ENCODE assay signal across 9 cellular contexts in the genomic region with DNA sequence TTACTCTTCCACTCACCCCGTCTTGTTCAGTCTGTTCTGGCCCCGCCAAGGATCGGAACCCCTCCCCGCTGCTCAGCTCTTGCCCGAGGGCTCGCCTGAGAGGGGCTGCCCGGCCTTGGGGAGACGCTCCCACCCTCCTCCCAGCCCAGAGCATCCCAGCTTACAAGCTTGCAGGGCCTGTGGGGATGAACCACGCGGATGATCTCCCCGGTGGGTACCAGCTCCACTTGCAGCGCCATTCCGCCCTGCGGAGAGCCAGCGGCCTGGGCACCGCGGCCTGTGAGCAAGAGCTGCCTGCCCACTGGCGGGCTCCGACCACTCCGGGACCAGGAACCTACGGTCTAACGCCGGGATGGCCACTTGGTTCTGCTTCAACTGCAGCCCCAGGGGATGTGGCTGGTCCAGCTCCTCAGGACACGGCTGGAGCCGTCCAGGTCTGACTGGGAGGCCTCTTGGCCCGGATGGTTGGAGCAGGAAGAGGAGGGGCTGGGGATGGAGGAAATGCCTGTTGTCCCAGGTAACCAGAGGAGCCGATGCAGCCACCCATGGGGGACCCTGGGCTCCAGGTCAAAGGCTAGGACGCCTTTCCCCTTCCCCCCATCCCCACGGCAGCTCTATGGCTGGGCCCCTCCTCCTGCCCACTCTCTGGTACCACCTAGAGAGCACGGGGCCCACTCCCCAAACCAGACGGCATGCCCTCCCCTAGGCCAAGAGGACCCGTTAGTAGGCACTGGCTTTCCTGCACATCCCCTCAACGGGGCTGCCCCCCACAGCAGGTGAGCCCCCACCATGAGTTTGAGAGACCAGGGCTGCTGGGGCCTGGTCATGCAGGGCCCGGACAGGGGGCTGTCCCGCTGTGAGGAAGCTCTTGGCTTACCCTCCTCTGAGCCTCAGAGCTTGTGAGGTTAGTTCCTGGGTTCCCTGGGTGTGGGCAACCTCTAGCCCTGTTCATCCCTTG. TPM values are rescaled to one million over a fixed set of nuclear protein-coding genes. Genes with fewer than 3 reads are reported as not detected.
DNase-seq lines count a peak whose midpoint lies in the region; ATAC-seq, FAIRE-seq and TF ChIP-seq lines count a peak whose summit lies in the region.
"Had no signal": no experiment of that assay in that cellular context is flagged by ENCODE, and none has a peak within 500 bp of the region (broad histone marks: within the 10 kb centered on the region; RNA-seq: fewer than 3 reads in every experiment).

A gene with protein sequence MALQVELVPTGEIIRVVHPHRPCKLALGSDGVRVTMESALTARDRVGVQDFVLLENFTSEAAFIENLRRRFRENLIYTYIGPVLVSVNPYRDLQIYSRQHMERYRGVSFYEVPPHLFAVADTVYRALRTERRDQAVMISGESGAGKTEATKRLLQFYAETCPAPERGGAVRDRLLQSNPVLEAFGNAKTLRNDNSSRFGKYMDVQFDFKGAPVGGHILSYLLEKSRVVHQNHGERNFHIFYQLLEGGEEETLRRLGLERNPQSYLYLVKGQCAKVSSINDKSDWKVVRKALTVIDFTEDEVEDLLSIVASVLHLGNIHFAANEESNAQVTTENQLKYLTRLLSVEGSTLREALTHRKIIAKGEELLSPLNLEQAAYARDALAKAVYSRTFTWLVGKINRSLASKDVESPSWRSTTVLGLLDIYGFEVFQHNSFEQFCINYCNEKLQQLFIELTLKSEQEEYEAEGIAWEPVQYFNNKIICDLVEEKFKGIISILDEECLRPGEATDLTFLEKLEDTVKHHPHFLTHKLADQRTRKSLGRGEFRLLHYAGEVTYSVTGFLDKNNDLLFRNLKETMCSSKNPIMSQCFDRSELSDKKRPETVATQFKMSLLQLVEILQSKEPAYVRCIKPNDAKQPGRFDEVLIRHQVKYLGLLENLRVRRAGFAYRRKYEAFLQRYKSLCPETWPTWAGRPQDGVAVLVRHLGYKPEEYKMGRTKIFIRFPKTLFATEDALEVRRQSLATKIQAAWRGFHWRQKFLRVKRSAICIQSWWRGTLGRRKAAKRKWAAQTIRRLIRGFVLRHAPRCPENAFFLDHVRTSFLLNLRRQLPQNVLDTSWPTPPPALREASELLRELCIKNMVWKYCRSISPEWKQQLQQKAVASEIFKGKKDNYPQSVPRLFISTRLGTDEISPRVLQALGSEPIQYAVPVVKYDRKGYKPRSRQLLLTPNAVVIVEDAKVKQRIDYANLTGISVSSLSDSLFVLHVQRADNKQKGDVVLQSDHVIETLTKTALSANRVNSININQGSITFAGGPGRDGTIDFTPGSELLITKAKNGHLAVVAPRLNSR (minus strand): TSS at position 438 of the 958 bp plus-strand sequence. CDS start 199 bp downstream, at position 239.

- no peak for FAIRE-seq in A549 (lab: Jason Lieb, UNC)
- FAIRE-seq: GM18507 had no signal

- H3K4me2 ChIP-seq in A549: peak within 1 kb of the TSS; percentile 96

- peaks cover 32% of the 10 kb centered on the region for H3K4me1 ChIP-seq in A549
- no peaks in the 10 kb centered on the region for H3K4me1 ChIP-seq in urinary bladder (ENCODE audit: insufficient read depth)

- POLR2A ChIA-PET in A549 (lab: Yijun Ruan, JAX): interaction anchor here (0.6 kb wide), 2 partner anchors 24 to 57 kb away, joined by 3 to 9 read pairs; a partner anchor contains a TSS

- H3K9me3 ChIP-seq in A549: no peaks in the 10 kb centered on the region

- TF ChIP-seq RAD21 in A549 (conservative IDR thresholded peaks at IDR 0.05 in 1 of 2, IDR thresholded peaks at IDR 0.05 in 1 of 2): no peak

- H3K4me3 ChIP-seq in A549 (peak within 1 kb of the TSS; percentile 94), urinary bladder (ENCODE audit: low read depth, low read length) (peak within 1 kb of the TSS; percentile 67)

- TF ChIP-seq EP300 in A549 (IDR thresholded peaks at IDR 0.05): no peak

- H3K27ac ChIP-seq in A549: peak within 1 kb of the TSS; percentile 97 to 98
- H3K27ac ChIP-seq in urinary bladder (ENCODE audit: low read depth): peak within 1 kb of the TSS; percentile 67

- ATAC-seq in A549 (no peak), HG02938 (IDR thresholded peaks at IDR 0.05; ENCODE audit: unreplicated experiment) (no peak), GM18858 (IDR thresholded peaks at IDR 0.05; ENCODE audit: unreplicated experiment) (no peak)

- WGBS in A549 (ENCODE audit: missing lambda C conversion rate): 87% methylated on average over 25 of the region's 35 CpGs
- 64% methylated on average over 35 of the region's 35 CpGs for WGBS in urinary bladder

- no peak for TF ChIP-seq CTCF in A549 (IDR thresholded peaks at IDR 0.05)

- CTCF ChIA-PET in A549 (lab: Yijun Ruan, JAX): interaction anchor here (0.5 to 3.2 kb wide), 8 partner anchors 11 to 160 kb away, joined by 3 to 25 read pairs (median 4); a partner anchor contains a TSS

- TF ChIP-seq POLR2A in A549 (IDR thresholded peaks at IDR 0.05; ENCODE audit: low read length): no peak

- DNase-seq in A549 (ENCODE audit: low read depth in 1 of 2, low spot score in 1 of 2) (no peak), LHCN-M2 (ENCODE audit: low read depth) (no peak), dermis microvascular lymphatic vessel endothelial cell (ENCODE audit: low read depth in 2 of 2) (peak in 1 of 2 donors; percentile 33), mesenteric fat pad (ENCODE audit: low spot score) (no peak), NCI-H1694 (lab: John Stamatoyannopoulos, UW) (no peak)

- H3K36me3 ChIP-seq in urinary bladder (ENCODE audit: insufficient read depth): no peaks in the 10 kb centered on the region

TF ChIP-seq in A549, 52 proteins besides CTCF, POLR2A, EP300 and RAD21:
- TF ChIP-seq CEBPB (IDR thresholded peaks at IDR 0.05) (no peak), NPAS2 (CRISPR knock-in tag; IDR thresholded peaks at IDR 0.05; ENCODE audit: borderline replicate concordance) (no peak)
- TF ChIP-seq, protein P1, sequence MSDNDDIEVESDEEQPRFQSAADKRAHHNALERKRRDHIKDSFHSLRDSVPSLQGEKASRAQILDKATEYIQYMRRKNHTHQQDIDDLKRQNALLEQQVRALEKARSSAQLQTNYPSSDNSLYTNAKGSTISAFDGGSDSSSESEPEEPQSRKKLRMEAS (IDR thresholded peaks at IDR 0.05): no peak
TF ChIP-seq in A549: peak in this region for 0.

RNA-seq across cellular contexts. Expression of the gene that starts here (rescaled TPM):
- polyA plus RNA-seq in A549 (2011; rRNA removed) (101 and 108 TPM in 2 replicates), A549 (2017; fragmentation: RNase III; extraction: RNeasy Plus Mini Kit Qiagen cat#74134 plus additional on column Dnase treatment) (120 to 127 TPM (median 123 TPM) in 3 replicates), urinary bladder (125 TPM)
- 137 and 142 TPM in 2 replicates for polyA plus RNA-seq in A549 (2012; cell fraction: cytosol; rRNA removed)
- 175 and 218 TPM in 2 replicates for polyA plus RNA-seq in A549 (2012; cell fraction: nucleus; rRNA removed)
- 357 and 380 TPM in 2 replicates for polyA minus RNA-seq in A549 (2011; rRNA and poly(A)+ RNA removed)
- total RNA-seq in LHCN-M2 (2014; rRNA removed) (96.3 and 107 TPM in 2 replicates), dermis microvascular lymphatic vessel endothelial cell (171 and 184 TPM in 2 replicates), mesenteric fat pad (552 TPM), urinary bladder (76.8 TPM)
- polyA plus RNA-seq in LHCN-M2 (2012): 216 TPM
